Comparison of ENCODE assay signal across 23 cellular contexts in the genomic region with DNA sequence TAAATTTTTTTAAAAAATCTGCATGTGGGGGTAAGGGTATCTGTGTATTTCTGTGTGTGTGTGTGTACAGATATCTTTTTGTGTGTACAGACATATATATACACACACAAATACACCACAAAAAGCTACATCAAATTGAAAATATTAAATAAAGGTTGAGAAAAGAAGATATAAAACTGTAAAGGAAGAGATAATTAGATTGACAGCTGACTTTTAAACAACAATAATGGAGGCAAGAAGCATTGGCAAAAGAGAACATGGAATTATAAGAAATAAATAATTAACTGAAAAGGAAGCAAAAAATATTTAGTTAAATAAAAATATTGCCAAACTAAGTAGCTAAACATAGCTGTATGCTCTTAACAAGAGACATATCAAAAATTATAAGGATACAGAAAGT.
A peak's percentile ranks its signal among the peaks of the same experiment; 100 is the strongest.
DNase-seq lines count a peak whose midpoint lies in the region; ATAC-seq, FAIRE-seq and TF ChIP-seq lines count a peak whose summit lies in the region.
"Had no signal": no experiment of that assay in that cellular context is flagged by ENCODE, and none has a peak within 500 bp of the region (broad histone marks: within the 10 kb centered on the region; RNA-seq: fewer than 3 reads in every experiment).

No MANE protein-coding gene starts in this region.

- DNase-seq in HepG2 (ENCODE audit: low spot score) (no peak), right lobe of liver (no peak), AG20443 (ENCODE audit: low spot score) (no peak)
- DNase-seq: BE2C; C1 segment of cervical spinal cord; CD4-positive, alpha-beta memory T cell; CD4-positive, CD25-positive, alpha-beta regulatory T cell; CD8-positive, alpha-beta memory T cell; COR-L47; DMS 273 treated with DMSO at 0.1 percent for 48 hours; DMS153; DMS53; DMS79; DND-41; EL; GF-D8 had no signal

- no peak for TF ChIP-seq RAD21 in HepG2 (CRISPR knock-in tag; IDR thresholded peaks at IDR 0.05)

- H4K20me1 ChIP-seq in HepG2 (ENCODE audit: insufficient read depth, low read length) = no peaks in the 10 kb centered on the region
- H4K20me1 ChIP-seq: BLaER1 had no signal

- FAIRE-seq in HepG2 (lab: Jason Lieb, UNC) (no peak), G401.6 (lab: Jason Lieb, UNC) (peak; percentile 17), colon (lab: Jason Lieb, UNC) (peak; percentile 78)
- FAIRE-seq: GM12891, GM19239 had no signal

- ATAC-seq in HepG2 (no peak), right lobe of liver (no peak), GM21737 (IDR thresholded peaks at IDR 0.05; ENCODE audit: unreplicated experiment) (no peak)

- no peak overlapping the region for H3K4me3 ChIP-seq in HepG2 (replicated peaks in 1 of 3; ENCODE audit: insufficient read depth in 1 of 3, low read depth in 2 of 3, low read length in 3 of 3)
- no peak overlapping the region for H3K4me3 ChIP-seq in right lobe of liver
- H3K4me3 ChIP-seq: BLaER1 had no signal

- H3K9ac ChIP-seq in HepG2 (ENCODE audit: insufficient read depth, low read depth, low read length) = no peak overlapping the region
- H3K9ac ChIP-seq: BLaER1 had no signal

- TF ChIP-seq EP300 in HepG2 (IDR thresholded peaks at IDR 0.05; ENCODE audit: low read depth in 2 of 2, low read length in 2 of 2) (no peak), HepG2 (CRISPR knock-in tag; IDR thresholded peaks at IDR 0.05; ENCODE audit: borderline replicate concordance) (no peak)

- H3K4me1 ChIP-seq in HepG2 (ENCODE audit: insufficient read depth, low read length) = no peaks in the 10 kb centered on the region
- H3K4me1 ChIP-seq in right lobe of liver = no peaks in the 10 kb centered on the region
- H3K4me1 ChIP-seq: BE2C, BLaER1 had no signal

- BruUV-seq in HepG2 (replicated peaks; lab: Mats Ljungman, UMichigan) = no TSS peak

- peaks cover 18% of the 10 kb centered on the region for H3K9me3 ChIP-seq in HepG2 (ENCODE audit: low read length)
- no peaks in the 10 kb centered on the region for H3K9me3 ChIP-seq in right lobe of liver
- H3K9me3 ChIP-seq: BE2C had no signal

- no peak overlapping the region for H3K27ac ChIP-seq in HepG2 (ENCODE audit: extremely low read length, insufficient read depth, low read length)
- H3K27ac ChIP-seq in right lobe of liver = no peak overlapping the region
- H3K27ac ChIP-seq: 22Rv1, BLaER1 had no signal

- H3K36me3 ChIP-seq in HepG2 (replicated peaks in 1 of 2; ENCODE audit: control insufficient read depth in 1 of 2, insufficient read depth in 2 of 2, low read length in 2 of 2) = no peaks in the 10 kb centered on the region
- no peaks in the 10 kb centered on the region for H3K36me3 ChIP-seq in right lobe of liver
- H3K36me3 ChIP-seq: BE2C, BLaER1 had no signal

- intact Hi-C loops in HepG2 (cut with micrococcal nuclease; ENCODE audit: unreplicated experiment) (no loop called here), right lobe of liver (cut with DNase I) (no loop called here)

- CTCF ChIA-PET in HepG2 (lab: Yijun Ruan, JAX; ENCODE audit: low intra/inter-chr PET ratio, low total read pairs) = no interaction called here

- POLR2A ChIA-PET in HepG2 (lab: Yijun Ruan, JAX) = no interaction called here

- TF ChIP-seq CTCF in HepG2 (CRISPR knock-in tag; IDR thresholded peaks at IDR 0.05) (no peak), right lobe of liver (IDR thresholded peaks at IDR 0.05) (no peak)

- in situ Hi-C loops in HepG2 (cut with HindIII; ENCODE audit: extremely low pct_ligation_motif_present, low pct_unique_long_range_greater_than_20kb) = no loop called here

- H3K27me3 ChIP-seq in HepG2 (ENCODE audit: control insufficient read depth in 1 of 2, insufficient read depth in 2 of 2, low read length in 2 of 2) (no peaks in the 10 kb centered on the region), right lobe of liver (no peaks in the 10 kb centered on the region)
- H3K27me3 ChIP-seq: BE2C, BLaER1 had no signal

- H3K79me2 ChIP-seq in HepG2 (ENCODE audit: insufficient read depth, low read length) = no peaks in the 10 kb centered on the region

- no peak for TF ChIP-seq POLR2A in HepG2 (IDR thresholded peaks at IDR 0.05; ENCODE audit: insufficient read depth in 1 of 2, low read depth in 2 of 2, low read length in 2 of 2)
- TF ChIP-seq POLR2A in right lobe of liver (IDR thresholded peaks at IDR 0.05) = no peak

- no peak overlapping the region for H3K4me2 ChIP-seq in HepG2 (ENCODE audit: low read depth, low read length)
- H3K4me2 ChIP-seq: BLaER1 had no signal

- H2AFZ ChIP-seq in HepG2 (ENCODE audit: low read length) = no peak overlapping the region

TF ChIP-seq in HepG2, 621 proteins besides CTCF, POLR2A, EP300 and RAD21:
- TF ChIP-seq GFI1 (CRISPR knock-in tag; IDR thresholded peaks at IDR 0.05; ENCODE audit: borderline replicate concordance) (no peak), ZNF317 (CRISPR knock-in tag; IDR thresholded peaks at IDR 0.05) (peak; percentile 52; the same call in 1 of the 2 replicates)
